In the genomic region with DNA sequence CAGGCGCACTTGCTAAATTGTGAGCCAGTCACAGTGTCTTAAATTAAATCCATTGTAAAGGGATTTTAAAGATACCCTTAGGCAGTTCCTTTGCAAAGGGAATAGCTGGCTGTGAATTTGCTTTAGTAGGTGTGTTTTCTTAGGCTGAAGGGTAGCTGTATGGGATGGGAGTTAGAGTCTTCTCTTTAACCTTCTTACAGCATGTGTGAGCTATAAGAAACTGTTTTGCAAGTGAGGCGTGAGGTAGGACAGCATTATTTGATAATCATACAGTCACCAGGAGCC, we compare ENCODE assay signal across 15 cellular contexts.
"Had no signal": no experiment of that assay in that cellular context is flagged by ENCODE, and none has a peak within 500 bp of the region (broad histone marks: within the 10 kb centered on the region; RNA-seq: fewer than 3 reads in every experiment).

No MANE protein-coding gene starts in this region.

- H3K4me3 Mint-ChIP-seq: activated CD8-positive, alpha-beta T cell treated with anti-CD3 and anti-CD28 coated beads, Interleukin-2, amount 10 ng/mL, durations not matched to agents 7 days and 5 days; immature natural killer cell; natural killer cell treated with Interleukin-12 subunit alpha and Interleukin-12 subunit beta and Interleukin-15 and Interleukin-18, amount 100 ng/mL, for 72 hours; T-cell had no signal

- H3K36me3 Mint-ChIP-seq: immature natural killer cell; natural killer cell treated with Interleukin-12 subunit alpha and Interleukin-12 subunit beta and Interleukin-15 and Interleukin-18, amount 100 ng/mL, for 72 hours had no signal

- H3K27ac ChIP-seq: sigmoid colon, stomach, VCaP had no signal

- H3K27ac Mint-ChIP-seq: activated CD8-positive, alpha-beta T cell treated with anti-CD3 and anti-CD28 coated beads, Interleukin-2, amount 10 ng/mL, durations not matched to agents 7 days and 5 days; immature natural killer cell; natural killer cell treated with Interleukin-12 subunit alpha and Interleukin-12 subunit beta and Interleukin-15 and Interleukin-18, amount 100 ng/mL, for 72 hours; T-cell had no signal

- H3K27me3 Mint-ChIP-seq: T-cell had no signal

- H3K9me3 Mint-ChIP-seq: immature natural killer cell; natural killer cell treated with Interleukin-12 subunit alpha and Interleukin-12 subunit beta and Interleukin-15 and Interleukin-18, amount 100 ng/mL, for 72 hours; T-cell had no signal

- H3K4me3 ChIP-seq: mucosa of descending colon, sigmoid colon, uterus had no signal

- H3K9me3 ChIP-seq: mucosa of descending colon, sigmoid colon, stomach, uterus had no signal

- DNase-seq: activated CD8-positive, alpha-beta T cell treated with anti-CD3 and anti-CD28 coated beads, Interleukin-2, amount 10 ng/mL, durations not matched to agents 7 days and 5 days; activated naive CD4-positive, alpha-beta T cell treated with Interleukin-2 at 50 U/mL for 16 hours; immature natural killer cell; left cardiac atrium; mucosa of descending colon; nucleus accumbens; sigmoid colon; stimulated activated CD4-positive, alpha-beta T cell treated with anti-CD3 and anti-CD28 coated beads, Interleukin-2, amount 100 ng/mL, for 48 hours; stimulated activated CD8-positive, alpha-beta memory T cell treated with anti-CD3 and anti-CD28 coated beads, Interleukin-4, amount 100 ng/mL, for 48 hours; stomach; T-cell; T1000; uterus had no signal

- H3K27me3 ChIP-seq: sigmoid colon, stomach, uterus had no signal

- ATAC-seq: activated CD8-positive, alpha-beta T cell treated with anti-CD3 and anti-CD28 coated beads, Interleukin-2, amount 10 ng/mL, durations not matched to agents 7 days and 5 days; left cardiac atrium; mucosa of descending colon; natural killer cell treated with Interleukin-12 subunit alpha and Interleukin-12 subunit beta and Interleukin-15 and Interleukin-18, amount 100 ng/mL, for 72 hours; T-cell had no signal

- H3K36me3 ChIP-seq: sigmoid colon, uterus had no signal
